ENCODE assay signal across 17 cellular contexts in the genomic region with DNA sequence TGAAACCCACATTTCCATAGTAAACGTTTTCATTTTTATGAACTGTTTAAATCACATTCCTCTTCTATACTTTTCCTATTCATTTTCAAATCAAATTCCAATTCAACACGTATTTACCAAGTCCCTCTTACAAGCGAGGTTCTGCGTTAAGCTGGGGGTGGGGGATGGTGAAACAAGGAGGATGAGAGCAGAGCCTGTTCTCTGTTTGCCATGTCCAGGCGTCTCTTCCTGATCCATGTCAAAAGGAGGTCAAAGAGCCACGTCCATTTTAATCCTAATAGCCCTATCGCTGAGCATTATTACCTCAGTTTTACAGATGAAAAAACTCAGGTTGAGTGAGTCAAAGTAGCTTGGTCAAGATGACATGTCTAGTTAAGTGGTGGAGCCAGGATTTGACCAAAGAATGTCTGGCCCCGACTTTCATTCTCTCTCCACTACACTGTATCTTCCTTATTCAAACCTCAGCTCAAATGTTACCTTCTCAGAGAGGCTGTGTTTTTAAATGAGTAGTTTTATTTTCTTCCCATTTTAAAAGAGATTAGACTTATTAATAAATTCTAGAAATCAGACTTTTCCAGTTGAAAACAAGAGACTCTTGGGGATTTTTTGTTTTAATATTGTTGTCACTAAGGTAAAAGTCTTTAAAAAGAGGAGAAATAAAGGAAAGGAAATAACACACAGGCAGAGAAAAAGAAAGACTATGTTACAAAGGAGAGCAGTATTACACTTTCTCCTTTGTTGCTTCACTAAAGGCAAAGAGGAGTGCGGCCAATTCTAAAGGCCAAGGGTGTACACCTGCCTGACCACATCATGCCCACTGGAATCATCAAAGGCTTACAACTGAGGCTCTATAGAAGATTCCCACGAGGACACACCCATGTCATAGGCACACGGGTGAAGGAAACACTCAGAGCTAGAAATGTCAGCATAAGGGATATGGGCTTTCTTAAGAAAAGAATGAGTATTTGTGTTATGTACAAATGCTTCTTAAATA. TPM values are rescaled to one million over a fixed set of nuclear protein-coding genes. Genes with fewer than 3 reads are reported as not detected.
DNase-seq lines count a peak whose midpoint lies in the region; ATAC-seq, FAIRE-seq and TF ChIP-seq lines count a peak whose summit lies in the region.
"Had no signal": no experiment of that assay in that cellular context is flagged by ENCODE, and none has a peak within 500 bp of the region (broad histone marks: within the 10 kb centered on the region; RNA-seq: fewer than 3 reads in every experiment).

No MANE protein-coding gene starts in this region.

- H3K9me3 ChIP-seq in MM.1S (replicated peaks; ENCODE audit: insufficient read depth, low read length), result no peaks in the 10 kb centered on the region
- H3K9me3 ChIP-seq: BE2C had no signal

- H3K27me3 ChIP-seq in MM.1S (replicated peaks; ENCODE audit: insufficient read depth, low read length), result no peaks in the 10 kb centered on the region
- H3K27me3 ChIP-seq: BE2C had no signal

- H3K79me2 ChIP-seq in MM.1S (ENCODE audit: low read length), result peaks cover 96% of the 10 kb centered on the region

- H3K4me1 Mint-ChIP-seq in nephron progenitor cell, result peaks cover 10% of the 10 kb centered on the region

- H3K9me3 Mint-ChIP-seq in nephron progenitor cell, result no peaks in the 10 kb centered on the region
- H3K9me3 Mint-ChIP-seq: stimulated activated naive CD8-positive, alpha-beta T cell treated with anti-CD3 and anti-CD28 coated beads, Interleukin-15, amount 100 ng/mL, for 72 hours had no signal

- H3K4me1 ChIP-seq in MM.1S (ENCODE audit: low read length), result peaks cover 59% of the 10 kb centered on the region
- H3K4me1 ChIP-seq: BE2C had no signal

- DNase-seq in GM12892 (ENCODE audit: insufficient read length), result no peak
- DNase-seq in MM.1S, result no peak
- peak; percentile 78 for DNase-seq in foreskin melanocyte
- DNase-seq in nephron progenitor cell, result peak; percentile 7
- no peak for DNase-seq in DMS153 treated with DMSO at 0.1 percent for 48 hours (lab: John Stamatoyannopoulos, UW; ENCODE audit: unreplicated experiment)
- no peak for DNase-seq in sciatic nerve (ENCODE audit: low spot score)
- DNase-seq: BE2C; DMS79 treated with DMSO at 0.1 percent for 48 hours; effector memory CD4-positive, alpha-beta T cell; foreskin fibroblast; kidney glomerular epithelial cell; MV-4-11; naive B cell; stimulated activated naive CD8-positive, alpha-beta T cell treated with anti-CD3 and anti-CD28 coated beads, Interleukin-15, amount 100 ng/mL, for 72 hours had no signal

- no peak overlapping the region for H2AFZ ChIP-seq in MM.1S (ENCODE audit: low read length)

- no peak overlapping the region for H3K4me3 Mint-ChIP-seq in nephron progenitor cell
- H3K4me3 Mint-ChIP-seq: stimulated activated naive CD8-positive, alpha-beta T cell treated with anti-CD3 and anti-CD28 coated beads, Interleukin-15, amount 100 ng/mL, for 72 hours had no signal

- no peaks in the 10 kb centered on the region for H4K20me1 ChIP-seq in MM.1S (ENCODE audit: insufficient read depth, low read length)

- H3K27me3 Mint-ChIP-seq in nephron progenitor cell (ENCODE audit: low read depth, poor library complexity), result peaks cover 3% of the 10 kb centered on the region
- H3K27me3 Mint-ChIP-seq: naive B cell; stimulated activated naive CD8-positive, alpha-beta T cell treated with anti-CD3 and anti-CD28 coated beads, Interleukin-15, amount 100 ng/mL, for 72 hours had no signal

- 0 out of 2 replicates have a peak overlapping the region, but pooled peaks have one; percentile 80 for H3K4me2 ChIP-seq in MM.1S (ENCODE audit: low read depth, low read length)

- no peaks in the 10 kb centered on the region for H3K36me3 Mint-ChIP-seq in nephron progenitor cell (ENCODE audit: low read depth)
- H3K36me3 Mint-ChIP-seq: naive B cell had no signal

- H3K27ac Mint-ChIP-seq in nephron progenitor cell, result no peak overlapping the region
- H3K27ac Mint-ChIP-seq: activated T-helper 2 cell treated with anti-CD3 and anti-CD28 coated beads, Interferon-gamma antibody, Interleukin-2, Interleukin-4, amounts not matched to agents 10 μg/mL and 5 μg/mL and 100 μg/mL, durations not matched to agents 14 hours and 24 hours and 36 hours had no signal

- intact Hi-C loops in sciatic nerve (cut with DNase I), result no loop called here

- H3K9ac ChIP-seq in MM.1S (ENCODE audit: low read length), result no peak overlapping the region

- no peaks in the 10 kb centered on the region for H3K9me2 ChIP-seq in MM.1S (replicated peaks; ENCODE audit: insufficient read depth, low read length)

- H3K36me3 ChIP-seq in MM.1S (replicated peaks; ENCODE audit: insufficient read depth, low read length), result no peaks in the 10 kb centered on the region
- H3K36me3 ChIP-seq: BE2C had no signal

- H3F3A ChIP-seq in MM.1S (ENCODE audit: insufficient read depth, low read length), result peaks cover 31% of the 10 kb centered on the region

- FAIRE-seq in GM12892 (lab: Jason Lieb, UNC), result peak; percentile 61

- no peak overlapping the region for H3K27ac ChIP-seq in MM.1S (ENCODE audit: low read length)

- TF ChIP-seq POLR2A in GM12892 (IDR thresholded peaks at IDR 0.05; ENCODE audit: low read depth, low read length), result no peak

- ATAC-seq in GM18868 (IDR thresholded peaks at IDR 0.05; ENCODE audit: unreplicated experiment) (no peak), sciatic nerve (no peak), HG02759 (IDR thresholded peaks at IDR 0.05; ENCODE audit: unreplicated experiment) (no peak)
- ATAC-seq: stimulated activated naive CD8-positive, alpha-beta T cell treated with anti-CD3 and anti-CD28 coated beads, Interleukin-15, amount 100 ng/mL, for 72 hours had no signal

- TF ChIP-seq CTCF in MM.1S (IDR thresholded peaks at IDR 0.05; ENCODE audit: low read length), result no peak
- TF ChIP-seq CTCF in nephron progenitor cell (IDR thresholded peaks at IDR 0.05), result no peak

- no peak overlapping the region for H3K4me3 ChIP-seq in MM.1S (ENCODE audit: low read length)

RNA-seq across cellular contexts. Expression of a gene that starts 42.4 kb away (rescaled TPM):
- 16.9 TPM for polyA plus RNA-seq in GM12892 (2012; ENCODE audit: missing spikeins)
- 30.2 TPM for total RNA-seq in sciatic nerve

Comparison
In these comparisons a context has a peak if more than half of its experiments do, and no peak if none do; other contexts are left out.
1. DNase-seq: peak in foreskin melanocyte (single experiment) and nephron progenitor cell (single experiment); none in GM12892 (single experiment), MM.1S (single experiment), DMS153 treated with DMSO at 0.1 percent for 48 hours (single experiment) and sciatic nerve (single experiment).